In genomic region chr12:112389228-112389627, GRCh38 we compare ENCODE assay signal across 25 cellular contexts.
"Had no signal": no experiment of that assay in that cellular context is flagged by ENCODE, and none has a peak within 500 bp of the region (broad histone marks: within the 10 kb centered on the region; RNA-seq: fewer than 3 reads in every experiment).

No MANE protein-coding gene starts in this region.

- H3K9me3 ChIP-seq: gastrocnemius medialis, heart right ventricle, lower lobe of right lung, ovary, right lobe of liver, suprapubic skin, transverse colon, upper lobe of right lung, uterus had no signal

- H3K9me3 Mint-ChIP-seq: natural killer cell; stimulated activated naive CD8-positive, alpha-beta T cell treated with anti-CD3 and anti-CD28 coated beads, Interleukin-15, amount 100 ng/mL, for 72 hours had no signal

- H3K27ac ChIP-seq: dorsolateral prefrontal cortex, epithelial cell of prostate, gastrocnemius medialis, heart right ventricle, lower lobe of right lung, ovary, right lobe of liver, suprapubic skin, transverse colon, upper lobe of right lung, uterus had no signal

- H3K36me3 ChIP-seq: gastrocnemius medialis, heart right ventricle, lower lobe of right lung, ovary, right lobe of liver, suprapubic skin, transverse colon, upper lobe of right lung, uterus had no signal

- H3K4me1 ChIP-seq: lower lobe of right lung, suprapubic skin, uterus had no signal

- H3K4me3 Mint-ChIP-seq: natural killer cell; stimulated activated naive CD8-positive, alpha-beta T cell treated with anti-CD3 and anti-CD28 coated beads, Interleukin-15, amount 100 ng/mL, for 72 hours had no signal

- DNase-seq: cortex of kidney; dorsolateral prefrontal cortex; effector CD4-positive, alpha-beta T cell; foreskin fibroblast; gastrocnemius medialis; heart right ventricle; hippocampal formation; left colon; left ventricle myocardium superior; lower lobe of right lung; natural killer cell; occipital lobe; ovary; right lobe of liver; small intestine; stimulated activated CD4-positive, alpha-beta T cell treated with anti-CD3 and anti-CD28 coated beads, Interleukin-15, amount 100 ng/mL, for 24 hours; stimulated activated CD4-positive, alpha-beta T cell treated with anti-CD3 and anti-CD28 coated beads, Interleukin-2, amount 100 ng/mL, for 48 hours; stimulated activated naive CD4-positive, alpha-beta T cell; stimulated activated naive CD8-positive, alpha-beta T cell treated with anti-CD3 and anti-CD28 coated beads, Interleukin-15, amount 100 ng/mL, for 72 hours; transverse colon; upper lobe of right lung; uterus had no signal

- ATAC-seq: esophagus mucosa; gastrocnemius medialis; heart right ventricle; left colon; left ventricle myocardium superior; lower lobe of right lung; natural killer cell; right lobe of liver; stimulated activated naive CD8-positive, alpha-beta T cell treated with anti-CD3 and anti-CD28 coated beads, Interleukin-15, amount 100 ng/mL, for 72 hours; upper lobe of right lung had no signal

- H3K4me3 ChIP-seq: dorsolateral prefrontal cortex, gastrocnemius medialis, heart right ventricle, lower lobe of right lung, ovary, right lobe of liver, suprapubic skin, transverse colon, upper lobe of right lung, uterus had no signal

- H3K27me3 Mint-ChIP-seq: stimulated activated naive CD8-positive, alpha-beta T cell treated with anti-CD3 and anti-CD28 coated beads, Interleukin-15, amount 100 ng/mL, for 72 hours had no signal

- H3K27me3 ChIP-seq: dorsolateral prefrontal cortex, gastrocnemius medialis, heart right ventricle, ovary, right lobe of liver, suprapubic skin, transverse colon, upper lobe of right lung, uterus had no signal

- H3K36me3 Mint-ChIP-seq: natural killer cell had no signal

- H3K27ac Mint-ChIP-seq: natural killer cell; stimulated activated naive CD8-positive, alpha-beta T cell treated with anti-CD3 and anti-CD28 coated beads, Interleukin-15, amount 100 ng/mL, for 72 hours had no signal
